9 cellular contexts compared by ENCODE assay signal in the genomic region with DNA sequence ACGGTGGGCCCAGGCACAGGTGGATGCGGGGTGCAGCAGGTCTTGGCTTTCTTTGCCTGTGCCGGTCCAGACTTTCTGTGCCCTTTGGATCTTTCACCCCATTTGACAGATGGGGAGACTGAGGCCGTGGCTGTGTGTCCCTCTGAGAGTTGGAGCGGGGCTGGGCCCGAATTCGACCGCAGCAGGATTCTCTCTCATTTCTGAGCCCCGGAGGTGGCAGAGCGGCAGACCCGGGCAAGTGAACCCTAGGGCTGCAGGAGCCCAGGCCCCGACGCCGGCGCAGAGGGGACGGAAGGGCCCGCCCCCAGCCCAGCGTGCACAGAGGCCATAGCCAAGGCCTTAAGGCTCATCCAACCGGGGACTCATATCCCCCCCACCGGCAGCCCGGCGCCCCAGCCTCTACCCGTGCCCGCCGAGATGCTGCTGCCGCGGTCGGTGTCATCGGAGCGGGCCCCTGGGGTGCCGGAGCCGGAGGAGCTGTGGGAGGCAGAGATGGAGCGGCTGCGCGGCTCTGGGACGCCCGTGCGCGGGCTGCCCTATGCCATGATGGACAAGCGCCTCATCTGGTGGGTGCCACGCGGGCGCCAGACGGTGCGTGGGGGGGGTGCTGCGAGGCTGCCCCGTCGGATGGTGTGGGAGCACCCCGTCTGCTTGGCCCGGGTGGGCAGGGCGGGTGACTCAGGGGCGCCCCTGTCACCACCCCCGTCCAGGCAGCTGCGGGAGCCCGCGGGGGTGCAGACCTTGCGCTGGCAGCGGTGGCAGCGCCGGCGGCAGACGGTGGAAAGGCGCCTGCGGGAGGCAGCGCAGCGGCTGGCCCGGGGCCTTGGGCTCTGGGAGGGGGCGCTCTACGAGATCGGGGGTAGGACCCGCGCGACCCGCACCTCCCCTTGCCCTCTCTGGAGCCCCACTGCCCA. TPM values are rescaled to one million over a fixed set of nuclear protein-coding genes. Genes with fewer than 3 reads are reported as not detected.
DNase-seq lines count a peak whose midpoint lies in the region; ATAC-seq, FAIRE-seq and TF ChIP-seq lines count a peak whose summit lies in the region.
"Had no signal": no experiment of that assay in that cellular context is flagged by ENCODE, and none has a peak within 500 bp of the region (broad histone marks: within the 10 kb centered on the region; RNA-seq: fewer than 3 reads in every experiment).

No MANE protein-coding gene starts in this region.

- peak overlapping the region; percentile 95 for H3K27ac Mint-ChIP-seq in T-helper 17 cell
- H3K27ac Mint-ChIP-seq: brain had no signal

- DNase-seq in T-helper 17 cell (no peak), H1 (ENCODE audit: low read depth in 1 of 2, low spot score in 2 of 2) (no peak), NCI-H748 (lab: John Stamatoyannopoulos, UW; ENCODE audit: unreplicated experiment) (no peak), COR-L47 (lab: John Stamatoyannopoulos, UW) (no peak)

- peaks cover 11% of the 10 kb centered on the region for H3K36me3 Mint-ChIP-seq in T-helper 17 cell (ENCODE audit: low read depth)
- H3K36me3 Mint-ChIP-seq: brain had no signal

- H3K18ac ChIP-seq in H1 (ENCODE audit: extremely low read depth, low read length), result peak overlapping the region; percentile 32; the same call in 1 of the 2 replicates

- peaks cover 7% of the 10 kb centered on the region for H3K23me2 ChIP-seq in H1 (ENCODE audit: low read depth, low read length)

- H2BK120ac ChIP-seq in H1 (replicated peaks; ENCODE audit: low read depth, low read length), result no peak overlapping the region

- H3K9ac ChIP-seq in H1 (replicated peaks in 1 of 4; ENCODE audit: extremely low read depth in 1 of 4, low read depth in 3 of 4, low read length in 3 of 4) (no peak overlapping the region), rectal smooth muscle tissue (ENCODE audit: low read length) (no peak overlapping the region)

- H3K4me1 ChIP-seq in H1 (replicated peaks in 1 of 4; ENCODE audit: control insufficient read depth in 3 of 4, insufficient read depth in 4 of 4, low read length in 3 of 4) (peaks cover 0 to 28% (median 17%) of the 10 kb centered on the region in 4 experiments; a peak in 6 of 7 replicates), rectal smooth muscle tissue (ENCODE audit: control insufficient read depth, insufficient read depth, low read length) (no peaks in the 10 kb centered on the region)

- no peak for TF ChIP-seq RAD21 in H1 (IDR thresholded peaks at IDR 0.05 in 1 of 2, conservative IDR thresholded peaks at IDR 0.05 in 1 of 2; ENCODE audit: low read depth in 2 of 2, low read length in 2 of 2)

- WGBS in H1 (ENCODE audit: extremely low coverage in 1 of 2, insufficient coverage in 1 of 2, insufficient read length in 1 of 2, insufficient replicate concordance in 2 of 2, low coverage in 1 of 2, low lambda C conversion rate in 2 of 2, missing lambda C conversion rate in 1 of 2), 2 experiments, result 29% methylated on average over 63 of the region's 74 CpGs; no CpG with 5 or more reads in 1 of the 2 experiments

- H3K4ac ChIP-seq in H1 (replicated peaks; ENCODE audit: insufficient read length, low read depth, low read length), result peak overlapping the region; percentile 32

- peaks cover 0 to 26% (median 17%) of the 10 kb centered on the region in 4 experiments; a peak in 5 of 7 replicates for H3K27me3 ChIP-seq in H1 (replicated peaks in 1 of 4; ENCODE audit: control insufficient read depth in 3 of 4, extremely low read depth in 1 of 4, insufficient read depth in 3 of 4, low read length in 3 of 4)
- H3K27me3 ChIP-seq in rectal smooth muscle tissue (ENCODE audit: control insufficient read depth, insufficient read depth, low read length), result peaks cover 3% of the 10 kb centered on the region

- ATAC-seq in T-helper 17 cell (no peak), GM19328 (IDR thresholded peaks at IDR 0.05; ENCODE audit: unreplicated experiment) (no peak), GM21576 (IDR thresholded peaks at IDR 0.05; ENCODE audit: unreplicated experiment) (no peak)

- CTCF ChIA-PET in H1 (lab: Charles Lee; ENCODE audit: partially characterized antibody), result interaction anchor here (0.6 to 4.2 kb wide), 4 partner anchors 9 to 631 kb away, joined by 3 to 17 read pairs (median 6); no protein-coding TSS in a partner anchor

- TF ChIP-seq CTCF in GM12872 (IDR thresholded peaks at IDR 0.05; ENCODE audit: insufficient read depth, low read depth, low read length) (peak; percentile 22; the same call in 2 of the 3 replicates), H1 (IDR thresholded peaks at IDR 0.05; ENCODE audit: control extremely low read depth in 1 of 3, insufficient read depth in 1 of 3, low read depth in 1 of 3, low read length in 3 of 3) (no peak)

- H3K23ac ChIP-seq in H1 (ENCODE audit: insufficient read length), result no peak overlapping the region

- H3K4me3 Mint-ChIP-seq in T-helper 17 cell, result peak overlapping the region; percentile 99
- H3K4me3 Mint-ChIP-seq: brain had no signal

- peak overlapping the region; percentile 53 to 69 for H3K4me2 ChIP-seq in H1 (ENCODE audit: insufficient read depth in 1 of 2, low read depth in 2 of 2, low read length in 2 of 2)

- no peaks in the 10 kb centered on the region for H3K79me2 ChIP-seq in H1 (ENCODE audit: control insufficient read depth in 1 of 2, insufficient read depth in 2 of 2, low read length in 2 of 2)

- H2AFZ ChIP-seq in H1 (ENCODE audit: low read length), result no peak overlapping the region

- peak overlapping the region; percentile 71; the same call in 1 of the 2 replicates for H2BK5ac ChIP-seq in H1 (ENCODE audit: low read depth, low read length)

- no peak overlapping the region for H2BK20ac ChIP-seq in H1 (ENCODE audit: low read length)

- H3K4me1 Mint-ChIP-seq in T-helper 17 cell, result peaks cover 57% of the 10 kb centered on the region

- no peaks in the 10 kb centered on the region for H3K27me3 Mint-ChIP-seq in T-helper 17 cell

- H2AK5ac ChIP-seq in H1 (ENCODE audit: low read depth, low read length), result peak overlapping the region; percentile 54; the same call in 1 of the 2 replicates

- H4K20me1 ChIP-seq in H1 (replicated peaks in 1 of 2; ENCODE audit: control insufficient read depth in 1 of 2, insufficient read depth in 2 of 2, low read length in 2 of 2), result peaks cover 0 to 3% of the 10 kb centered on the region in 2 experiments

- H3K36me3 ChIP-seq in H1 (ENCODE audit: control insufficient read depth in 2 of 4, insufficient read depth in 4 of 4, low read length in 3 of 4), result no peaks in the 10 kb centered on the region
- no peaks in the 10 kb centered on the region for H3K36me3 ChIP-seq in rectal smooth muscle tissue (ENCODE audit: control insufficient read depth, insufficient read depth, low read length)

- POLR2A ChIA-PET in H1 (lab: Charles Lee; ENCODE audit: partially characterized antibody), result interaction anchor here (0.9 to 4.6 kb wide), 8 partner anchors 10 to 50 kb away, joined by 3 to 16 read pairs (median 4); no protein-coding TSS in a partner anchor

- no peak for TF ChIP-seq POLR2A in H1 (IDR thresholded peaks at IDR 0.05; ENCODE audit: control extremely low read depth in 1 of 2, low read depth in 2 of 2, low read length in 2 of 2)

- H4K5ac ChIP-seq in H1 (ENCODE audit: insufficient read length, low read depth, low read length), result no peak overlapping the region

- no peak overlapping the region for H3K56ac ChIP-seq in H1 (replicated peaks; ENCODE audit: insufficient read length, low read depth, low read length)

- no peaks in the 10 kb centered on the region for H3K9me3 ChIP-seq in T-helper 17 cell (ENCODE audit: control insufficient read depth, low read length, poor library complexity, severe bottlenecking)
- no peaks in the 10 kb centered on the region for H3K9me3 ChIP-seq in H1 (ENCODE audit: insufficient read depth in 2 of 2, low read depth in 1 of 2, low read length in 1 of 2)

- peak overlapping the region; percentile 73 for H4K8ac ChIP-seq in H1 (ENCODE audit: extremely low read depth, insufficient read depth, low read length)

- H3K14ac ChIP-seq in H1 (ENCODE audit: insufficient read length), result no peak overlapping the region

- no peak for TF ChIP-seq EP300 in H1 (IDR thresholded peaks at IDR 0.05; ENCODE audit: borderline replicate concordance in 1 of 2, low read depth in 2 of 2, low read length in 2 of 2)

- no peak overlapping the region for H4K91ac ChIP-seq in H1 (replicated peaks; ENCODE audit: insufficient read length, low read length)

- FAIRE-seq in H1 (lab: Jason Lieb, UNC), result no peak

- 0 out of 2 replicates have a peak overlapping the region, but pooled peaks have one; percentile 29 for H2BK15ac ChIP-seq in H1 (ENCODE audit: low read length)

- peak overlapping the region; percentile 90; the same call in 1 of the 2 replicates for H2BK12ac ChIP-seq in H1 (ENCODE audit: low read depth, low read length)

- no peaks in the 10 kb centered on the region for H3K79me1 ChIP-seq in H1 (ENCODE audit: low read depth, low read length)

- no peak overlapping the region for H3K27ac ChIP-seq in H1 (ENCODE audit: low read depth, low read length)
- no peak overlapping the region for H3K27ac ChIP-seq in rectal smooth muscle tissue (ENCODE audit: low read depth, low read length)

- peak overlapping the region; percentile 10 to 58 (median 10); a peak in 5 of 8 replicates for H3K4me3 ChIP-seq in H1 (ENCODE audit: extremely low read depth in 1 of 4, insufficient read depth in 2 of 4, low read depth in 3 of 4, low read length in 4 of 4)
- peak overlapping the region; percentile 38 for H3K4me3 ChIP-seq in rectal smooth muscle tissue (ENCODE audit: low read length)

RNA-seq across cellular contexts. Expression of a gene that starts 0.9 kb away (rescaled TPM):
- total RNA-seq in T-helper 17 cell, result 100 to 1,000 TPM; 352 to 481 TPM
- 2.0 and 2.8 TPM in 2 replicates for total RNA-seq in H1 (2021; fragmentation: NEBNext Ultra II Directional; extraction: Animal tissue kit (Norgen Biotek cat#: 25700))
- 1.00 and 3.0 TPM in 2 replicates for polyA plus RNA-seq in H1 (2011; rRNA removed)
- polyA plus RNA-seq in H1 (2011; cell fraction: cytosol; rRNA removed), result 0.83 TPM
- 5.4 TPM for polyA plus RNA-seq in H1 (2011; cell fraction: nucleus; rRNA removed)
- 1.2 to 3.1 TPM (median 1.6 TPM) in 4 replicates for polyA plus RNA-seq in H1 (2012, experiment 1 of 2)
- 0.49 TPM for polyA plus RNA-seq in H1 (2012, experiment 2 of 2)
- 2.3 TPM for polyA plus RNA-seq in H1 (2013, experiment 1 of 2)
- 2.6 TPM for polyA plus RNA-seq in H1 (2013, experiment 2 of 2)
- 0.83 and 2.0 TPM in 2 replicates for polyA minus RNA-seq in H1 (2011; rRNA and poly(A)+ RNA removed)
- not detected for polyA minus RNA-seq in H1 (2011; cell fraction: cytosol; rRNA and poly(A)+ RNA removed)
- polyA minus RNA-seq in H1 (2011; cell fraction: nucleus; rRNA and poly(A)+ RNA removed), result 2.7 TPM

RNA-seq across cellular contexts. Expression of a gene that starts 2.9 kb away (rescaled TPM):
- total RNA-seq in T-helper 17 cell, result 100 to 1,000 TPM; 609 to 822 TPM
- total RNA-seq in H1 (2021; fragmentation: NEBNext Ultra II Directional; extraction: Animal tissue kit (Norgen Biotek cat#: 25700)), result 73.1 and 77.6 TPM in 2 replicates
- 39.4 and 60.4 TPM in 2 replicates for polyA plus RNA-seq in H1 (2011; rRNA removed)
- 44.5 TPM for polyA plus RNA-seq in H1 (2011; cell fraction: cytosol; rRNA removed)
- polyA plus RNA-seq in H1 (2011; cell fraction: nucleus; rRNA removed), result 199 TPM
- 27.4 to 67.3 TPM (median 60.1 TPM) in 4 replicates for polyA plus RNA-seq in H1 (2012, experiment 1 of 2)
- polyA plus RNA-seq in H1 (2012, experiment 2 of 2), result 36.6 TPM
- polyA plus RNA-seq in H1 (2013, experiment 1 of 2), result 74.5 TPM
- 73.3 TPM for polyA plus RNA-seq in H1 (2013, experiment 2 of 2)
- 17.7 and 21.2 TPM in 2 replicates for polyA minus RNA-seq in H1 (2011; rRNA and poly(A)+ RNA removed)
- polyA minus RNA-seq in H1 (2011; cell fraction: cytosol; rRNA and poly(A)+ RNA removed), result 35.7 TPM
- polyA minus RNA-seq in H1 (2011; cell fraction: nucleus; rRNA and poly(A)+ RNA removed), result 49.9 TPM

RNA-seq across cellular contexts. Expression of a gene that starts 14.8 kb away (rescaled TPM):
- total RNA-seq in T-helper 17 cell, result not detected
- total RNA-seq in H1 (2021; fragmentation: NEBNext Ultra II Directional; extraction: Animal tissue kit (Norgen Biotek cat#: 25700)), result not detected in 2 replicates
- polyA plus RNA-seq in H1 (2011; rRNA removed), result not detected in 2 replicates
- polyA plus RNA-seq in H1 (2011; cell fraction: cytosol; rRNA removed), result not detected
- polyA plus RNA-seq in H1 (2011; cell fraction: nucleus; rRNA removed), result not detected
- not detected in 4 replicates for polyA plus RNA-seq in H1 (2012, experiment 1 of 2)
- not detected for polyA plus RNA-seq in H1 (2012, experiment 2 of 2)
- polyA plus RNA-seq in H1 (2013, experiment 1 of 2), result not detected
- polyA plus RNA-seq in H1 (2013, experiment 2 of 2), result not detected
- not detected in 2 replicates for polyA minus RNA-seq in H1 (2011; rRNA and poly(A)+ RNA removed)
- polyA minus RNA-seq in H1 (2011; cell fraction: cytosol; rRNA and poly(A)+ RNA removed), result not detected
- polyA minus RNA-seq in H1 (2011; cell fraction: nucleus; rRNA and poly(A)+ RNA removed), result not detected

RNA-seq across cellular contexts. Expression of a gene that starts 37.0 kb away (rescaled TPM):
- total RNA-seq in T-helper 17 cell, result 10 to 100 TPM; 49.5 to 68.1 TPM
- 48.4 and 50.0 TPM in 2 replicates for total RNA-seq in H1 (2021; fragmentation: NEBNext Ultra II Directional; extraction: Animal tissue kit (Norgen Biotek cat#: 25700))
- 139 and 209 TPM in 2 replicates for polyA plus RNA-seq in H1 (2011; rRNA removed)
- 92.9 TPM for polyA plus RNA-seq in H1 (2011; cell fraction: cytosol; rRNA removed)
- polyA plus RNA-seq in H1 (2011; cell fraction: nucleus; rRNA removed), result 102 TPM
- polyA plus RNA-seq in H1 (2012, experiment 1 of 2), result 32.5 to 57.4 TPM (median 51.2 TPM) in 4 replicates
- polyA plus RNA-seq in H1 (2012, experiment 2 of 2), result 37.5 TPM
- polyA plus RNA-seq in H1 (2013, experiment 1 of 2), result 42.0 TPM
- 51.5 TPM for polyA plus RNA-seq in H1 (2013, experiment 2 of 2)
- polyA minus RNA-seq in H1 (2011; rRNA and poly(A)+ RNA removed), result 53.5 and 79.1 TPM in 2 replicates
- 28.6 TPM for polyA minus RNA-seq in H1 (2011; cell fraction: cytosol; rRNA and poly(A)+ RNA removed)
- 27.7 TPM for polyA minus RNA-seq in H1 (2011; cell fraction: nucleus; rRNA and poly(A)+ RNA removed)

RNA-seq across cellular contexts. Expression of a gene that starts 55.4 kb away (rescaled TPM):
- total RNA-seq in T-helper 17 cell, result 1 to 10 TPM in 1 of 2 donors, under 1 TPM in 1; 0.42 to 1.2 TPM
- total RNA-seq in H1 (2021; fragmentation: NEBNext Ultra II Directional; extraction: Animal tissue kit (Norgen Biotek cat#: 25700)), result 66.9 and 76.5 TPM in 2 replicates
- polyA plus RNA-seq in H1 (2011; rRNA removed), result 147 and 170 TPM in 2 replicates
- polyA plus RNA-seq in H1 (2011; cell fraction: cytosol; rRNA removed), result 150 TPM
- 168 TPM for polyA plus RNA-seq in H1 (2011; cell fraction: nucleus; rRNA removed)
- 50.8 to 96.9 TPM (median 88.1 TPM) in 4 replicates for polyA plus RNA-seq in H1 (2012, experiment 1 of 2)
- polyA plus RNA-seq in H1 (2012, experiment 2 of 2), result 148 TPM
- 57.7 TPM for polyA plus RNA-seq in H1 (2013, experiment 1 of 2)
- 54.1 TPM for polyA plus RNA-seq in H1 (2013, experiment 2 of 2)
- polyA minus RNA-seq in H1 (2011; rRNA and poly(A)+ RNA removed), result 110 and 113 TPM in 2 replicates
- polyA minus RNA-seq in H1 (2011; cell fraction: cytosol; rRNA and poly(A)+ RNA removed), result 54.3 TPM
- polyA minus RNA-seq in H1 (2011; cell fraction: nucleus; rRNA and poly(A)+ RNA removed), result 42.3 TPM

Comparison
In these comparisons a context has a peak if more than half of its experiments do, and no peak if none do; other contexts are left out.
1. RNA of a gene that starts 0.9 kb away (total RNA-seq): 352 to 481 TPM in T-helper 17 cell; 2.0 to 2.8 TPM in H1; every median in the first group is over 10 times any median in the second.